27 cellular contexts compared by ENCODE assay signal in the genomic region with DNA sequence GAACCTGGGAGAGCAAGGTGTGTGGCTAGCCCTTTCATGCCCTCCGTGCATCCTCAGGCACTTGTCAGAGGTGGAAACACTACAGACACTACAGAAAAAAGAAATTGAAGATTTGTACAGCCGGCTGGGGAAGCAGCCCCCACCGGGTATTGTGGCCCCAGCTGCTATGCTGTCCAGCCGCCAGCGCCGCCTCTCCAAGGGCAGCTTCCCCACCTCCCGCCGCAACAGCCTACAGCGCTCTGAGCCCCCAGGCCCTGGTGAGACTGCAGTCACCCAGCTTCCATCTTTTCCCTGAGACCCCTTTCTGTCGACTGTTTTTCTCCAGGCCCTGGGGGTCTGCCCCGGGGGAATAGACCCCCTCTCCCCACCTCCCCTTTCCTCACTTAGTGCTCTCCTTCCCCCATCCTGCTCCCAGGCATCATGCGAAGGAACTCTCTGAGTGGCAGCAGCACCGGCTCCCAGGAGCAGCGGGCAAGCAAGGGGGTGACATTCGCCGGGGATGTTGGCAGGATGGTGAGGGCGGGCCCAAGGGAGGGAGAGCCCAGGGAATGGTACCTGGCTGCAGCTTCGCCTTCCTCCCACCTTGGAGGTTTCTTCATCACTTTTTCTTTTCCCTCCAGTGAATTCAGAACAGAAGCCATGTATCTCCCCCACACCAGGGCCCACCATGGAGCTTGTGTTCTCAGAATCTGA. TPM values are rescaled to one million over a fixed set of nuclear protein-coding genes. Genes with fewer than 3 reads are reported as not detected.
DNase-seq lines count a peak whose midpoint lies in the region; ATAC-seq, FAIRE-seq and TF ChIP-seq lines count a peak whose summit lies in the region.
"Had no signal": no experiment of that assay in that cellular context is flagged by ENCODE, and none has a peak within 500 bp of the region (broad histone marks: within the 10 kb centered on the region; RNA-seq: fewer than 3 reads in every experiment).

No MANE protein-coding gene starts in this region.

- H3K27me3 ChIP-seq in Loucy (ENCODE audit: insufficient read depth, low read length, poor library complexity, severe bottlenecking) (no peaks in the 10 kb centered on the region), colonic mucosa (no peaks in the 10 kb centered on the region)
- H3K27me3 ChIP-seq: gastroesophageal sphincter had no signal

- no peak for DNase-seq in A549 (ENCODE audit: low read depth in 1 of 2, low spot score in 1 of 2)
- no peak for DNase-seq in colonic mucosa
- DNase-seq in nephron progenitor cell: no peak
- DNase-seq in A172 (ENCODE audit: low spot score): no peak
- no peak for DNase-seq in NCI-H2107 treated with DMSO at 0.1 percent for 48 hours (lab: John Stamatoyannopoulos, UW; ENCODE audit: unreplicated experiment)
- no peak for DNase-seq in NCI-H1105 (lab: John Stamatoyannopoulos, UW)
- DNase-seq: activated B cell treated with CpG ODN at 0.5 μM for 24 hours; activated CD4-positive, alpha-beta memory T cell treated with anti-CD3 and anti-CD28 coated beads, Interleukin-2, amount 10 ng/mL, durations not matched to agents 7 days and 5 days; activated naive CD4-positive, alpha-beta T cell treated with anti-CD3 and anti-CD28 coated beads for 36 hours; anterior cingulate cortex; CD8-positive, alpha-beta T cell; cerebellar nuclear complex; effector CD4-positive, alpha-beta T cell; H7; kidney glomerular epithelial cell; NCI-H1417 treated with DMSO at 0.1 percent for 48 hours; NCI-H510A treated with DMSO at 0.1 percent for 48 hours; stimulated activated CD8-positive, alpha-beta memory T cell treated with anti-CD3 and anti-CD28 coated beads, Interleukin-4, amount 100 ng/mL, for 48 hours; T-helper 9 cell had no signal

- TF ChIP-seq RAD21 in A549 (conservative IDR thresholded peaks at IDR 0.05 in 1 of 2, IDR thresholded peaks at IDR 0.05 in 1 of 2): no peak

- H3K36me3 ChIP-seq in Loucy (ENCODE audit: insufficient read depth, low read length) (no peaks in the 10 kb centered on the region), colonic mucosa (no peaks in the 10 kb centered on the region)

- CTCF ChIA-PET in A549 (lab: Yijun Ruan, JAX): interaction anchor here (1.2 to 24.6 kb wide), 4 partner anchors 24 to 218 kb away, joined by 3 to 336 read pairs (median 4); a partner anchor contains a TSS

- no peak for ATAC-seq in A549
- ATAC-seq: CD8-positive, alpha-beta T cell; gastroesophageal sphincter had no signal

- no peak for TF ChIP-seq EP300 in A549 (IDR thresholded peaks at IDR 0.05)

- H3K9me2 ChIP-seq in Loucy (replicated peaks; ENCODE audit: low read depth, low read length): no peaks in the 10 kb centered on the region

- 93% methylated on average over 18 of the region's 18 CpGs for WGBS in A549 (ENCODE audit: missing lambda C conversion rate)

- no peaks in the 10 kb centered on the region for H4K20me1 ChIP-seq in Loucy (ENCODE audit: insufficient read depth, low read length, poor library complexity, severe bottlenecking)

- no peak overlapping the region for H3K27ac ChIP-seq in A549
- peak overlapping the region; percentile 74 for H3K27ac ChIP-seq in colonic mucosa
- H3K27ac ChIP-seq: gastroesophageal sphincter, HL-60, parathyroid adenoma had no signal

- no peak for TF ChIP-seq POLR2A in A549 (IDR thresholded peaks at IDR 0.05; ENCODE audit: low read length)

- H3K36me3 Mint-ChIP-seq in nephron progenitor cell (ENCODE audit: low read depth): peaks cover 36% of the 10 kb centered on the region

- H3K27ac Mint-ChIP-seq in nephron progenitor cell: peak overlapping the region; percentile 51
- H3K27ac Mint-ChIP-seq: activated B cell treated with CpG ODN at 0.5 μM for 24 hours; activated CD4-positive, alpha-beta memory T cell treated with anti-CD3 and anti-CD28 coated beads, Interleukin-2, amount 10 ng/mL, durations not matched to agents 7 days and 5 days; activated naive CD4-positive, alpha-beta T cell treated with anti-CD3 and anti-CD28 coated beads for 36 hours; CD8-positive, alpha-beta T cell had no signal

- peaks cover 5% of the 10 kb centered on the region for H3K9me3 Mint-ChIP-seq in nephron progenitor cell
- H3K9me3 Mint-ChIP-seq: activated B cell treated with CpG ODN at 0.5 μM for 24 hours; activated CD4-positive, alpha-beta memory T cell treated with anti-CD3 and anti-CD28 coated beads, Interleukin-2, amount 10 ng/mL, durations not matched to agents 7 days and 5 days; CD8-positive, alpha-beta T cell had no signal

- H3K9ac ChIP-seq in Loucy (ENCODE audit: low read depth, low read length, poor library complexity, severe bottlenecking) (peak overlapping the region; percentile 88), colonic mucosa (ENCODE audit: low read depth in 2 of 2, low read length in 2 of 2) (peak overlapping the region in 1 of 2 donors; percentile 99)
- H3K9ac ChIP-seq: parathyroid adenoma had no signal

- POLR2A ChIA-PET in A549 (lab: Yijun Ruan, JAX): interaction anchor here (1.8 kb wide), 1 partner anchor 23 kb away, joined by 6 read pairs; a partner anchor contains a TSS

- peaks cover 37% of the 10 kb centered on the region for H3K4me1 Mint-ChIP-seq in nephron progenitor cell

- H3K27me3 Mint-ChIP-seq in nephron progenitor cell (ENCODE audit: low read depth, poor library complexity): peaks cover 25% of the 10 kb centered on the region
- H3K27me3 Mint-ChIP-seq: activated B cell treated with CpG ODN at 0.5 μM for 24 hours had no signal

- no peak for TF ChIP-seq CTCF in A549 (IDR thresholded peaks at IDR 0.05)
- no peak for TF ChIP-seq CTCF in Loucy (conservative IDR thresholded peaks at IDR 0.05; ENCODE audit: low read length)
- TF ChIP-seq CTCF in colonic mucosa (IDR thresholded peaks at IDR 0.05): no peak
- no peak for TF ChIP-seq CTCF in nephron progenitor cell (IDR thresholded peaks at IDR 0.05)

- H2AFZ ChIP-seq in Loucy (ENCODE audit: low read length): no peak overlapping the region
- H2AFZ ChIP-seq: parathyroid adenoma had no signal

- peak overlapping the region; percentile 46 for H3K4me3 Mint-ChIP-seq in nephron progenitor cell
- H3K4me3 Mint-ChIP-seq: activated CD4-positive, alpha-beta memory T cell treated with anti-CD3 and anti-CD28 coated beads, Interleukin-2, amount 10 ng/mL, durations not matched to agents 7 days and 5 days; activated naive CD4-positive, alpha-beta T cell treated with anti-CD3 and anti-CD28 coated beads for 36 hours; CD8-positive, alpha-beta T cell had no signal

- peaks cover 18% of the 10 kb centered on the region for H3K4me1 ChIP-seq in A549
- peaks cover 12% of the 10 kb centered on the region for H3K4me1 ChIP-seq in Loucy (ENCODE audit: insufficient read depth, low read length, poor library complexity, severe bottlenecking)
- H3K4me1 ChIP-seq in colonic mucosa: peaks cover 8% of the 10 kb centered on the region

- H3K4me3 ChIP-seq in A549 (no peak overlapping the region), Loucy (ENCODE audit: low read length, poor library complexity, severe bottlenecking) (peak overlapping the region; percentile 88), colonic mucosa (no peak overlapping the region)
- H3K4me3 ChIP-seq: gastroesophageal sphincter had no signal

- H3K79me2 ChIP-seq in Loucy (ENCODE audit: insufficient read depth, low read length): peaks cover 20% of the 10 kb centered on the region
- H3K79me2 ChIP-seq: parathyroid adenoma had no signal

- H3F3A ChIP-seq in Loucy (ENCODE audit: low read depth): no peaks in the 10 kb centered on the region

- H3K4me2 ChIP-seq in A549 (peak overlapping the region; percentile 96; the same call in 1 of the 3 replicates), Loucy (ENCODE audit: low read depth, low read length, poor library complexity, severe bottlenecking) (peak overlapping the region; percentile 97)

- no peak for FAIRE-seq in A549 (lab: Jason Lieb, UNC)
- FAIRE-seq: G401.6, GM18507 had no signal

- H3K9me3 ChIP-seq in A549 (no peaks in the 10 kb centered on the region), Loucy (ENCODE audit: insufficient read depth, low read depth, low read length) (no peaks in the 10 kb centered on the region), colonic mucosa (no peaks in the 10 kb centered on the region)
- H3K9me3 ChIP-seq: gastroesophageal sphincter had no signal

- intact Hi-C loops in colonic mucosa (cut with DNase I): no loop called here

RNA-seq across cellular contexts. Expression of a gene that starts 2.3 kb away (rescaled TPM):
- polyA plus RNA-seq in A549 (2011; rRNA removed) (126 and 170 TPM in 2 replicates), A549 (2017; fragmentation: RNase III; extraction: RNeasy Plus Mini Kit Qiagen cat#74134 plus additional on column Dnase treatment) (127 to 131 TPM (median 130 TPM) in 3 replicates)
- 183 and 191 TPM in 2 replicates for polyA plus RNA-seq in A549 (2012; cell fraction: cytosol; rRNA removed)
- 85.4 and 99.0 TPM in 2 replicates for polyA plus RNA-seq in A549 (2012; cell fraction: nucleus; rRNA removed)
- 76.1 and 85.5 TPM in 2 replicates for polyA minus RNA-seq in A549 (2011; rRNA and poly(A)+ RNA removed)
- total RNA-seq in colonic mucosa: 100 to 1,000 TPM; 167 to 219 TPM
- 112 and 122 TPM in 2 replicates for total RNA-seq in A172 (2014; rRNA removed; shearing (Covaris generic))

RNA-seq across cellular contexts. Expression of a gene that starts 2.4 kb away (rescaled TPM):
- 0.06 and 0.07 TPM in 2 replicates for polyA plus RNA-seq in A549 (2011; rRNA removed)
- polyA plus RNA-seq in A549 (2012; cell fraction: cytosol; rRNA removed): 0.04 TPM in 2 replicates
- not detected in 2 replicates for polyA plus RNA-seq in A549 (2012; cell fraction: nucleus; rRNA removed)
- polyA plus RNA-seq in A549 (2017; fragmentation: RNase III; extraction: RNeasy Plus Mini Kit Qiagen cat#74134 plus additional on column Dnase treatment): 0.10 to 0.47 TPM (median 0.17 TPM) in 3 replicates
- polyA minus RNA-seq in A549 (2011; rRNA and poly(A)+ RNA removed): not detected in 2 replicates
- under 1 TPM in 1 of 2 donors, not detected in 1; 0.61 TPM for total RNA-seq in colonic mucosa
- total RNA-seq in A172 (2014; rRNA removed; shearing (Covaris generic)): 0.03 and 0.29 TPM in 2 replicates
- total RNA-seq: activated B cell treated with CpG ODN at 0.5 μM for 24 hours; activated CD4-positive, alpha-beta memory T cell treated with anti-CD3 and anti-CD28 coated beads, Interleukin-2, amount 10 ng/mL, durations not matched to agents 7 days and 5 days; activated naive CD4-positive, alpha-beta T cell treated with anti-CD3 and anti-CD28 coated beads for 36 hours; CD8-positive, alpha-beta T cell; myocyte had no signal

RNA-seq across cellular contexts. Expression of a gene that starts 15.8 kb away (rescaled TPM):
- polyA plus RNA-seq in A549 (2011; rRNA removed) (1.1 and 1.6 TPM in 2 replicates), A549 (2017; fragmentation: RNase III; extraction: RNeasy Plus Mini Kit Qiagen cat#74134 plus additional on column Dnase treatment) (1.3 to 1.5 TPM (median 1.5 TPM) in 3 replicates)
- 1.2 TPM in 2 replicates for polyA plus RNA-seq in A549 (2012; cell fraction: cytosol; rRNA removed)
- polyA plus RNA-seq in A549 (2012; cell fraction: nucleus; rRNA removed): 8.6 and 9.8 TPM in 2 replicates
- 1.3 and 1.4 TPM in 2 replicates for polyA minus RNA-seq in A549 (2011; rRNA and poly(A)+ RNA removed)
- total RNA-seq in colonic mucosa: 10 to 100 TPM; 32.6 to 54.6 TPM
- 0.34 and 0.50 TPM in 2 replicates for total RNA-seq in A172 (2014; rRNA removed; shearing (Covaris generic))
- total RNA-seq: myocyte, ureter had no signal

RNA-seq across cellular contexts. Expression of a gene that starts 23.0 kb away (rescaled TPM):
- polyA plus RNA-seq in A549 (2011; rRNA removed) (143 and 173 TPM in 2 replicates), A549 (2017; fragmentation: RNase III; extraction: RNeasy Plus Mini Kit Qiagen cat#74134 plus additional on column Dnase treatment) (118 to 132 TPM (median 119 TPM) in 3 replicates)
- 154 and 190 TPM in 2 replicates for polyA plus RNA-seq in A549 (2012; cell fraction: cytosol; rRNA removed)
- polyA plus RNA-seq in A549 (2012; cell fraction: nucleus; rRNA removed): 126 and 138 TPM in 2 replicates
- 99.5 and 105 TPM in 2 replicates for polyA minus RNA-seq in A549 (2011; rRNA and poly(A)+ RNA removed)
- total RNA-seq in colonic mucosa: 100 to 1,000 TPM in 1 of 2 donors, 10 to 100 TPM in 1; 86.9 to 105 TPM
- total RNA-seq in A172 (2014; rRNA removed; shearing (Covaris generic)): 174 and 181 TPM in 2 replicates

RNA-seq across cellular contexts. Expression of a gene that starts 27.9 kb away (rescaled TPM):
- polyA plus RNA-seq in A549 (2011; rRNA removed): 125 and 138 TPM in 2 replicates
- polyA plus RNA-seq in A549 (2012; cell fraction: cytosol; rRNA removed): 65.3 and 75.2 TPM in 2 replicates
- polyA plus RNA-seq in A549 (2012; cell fraction: nucleus; rRNA removed): 34.2 and 46.6 TPM in 2 replicates
- 98.9 to 103 TPM (median 99.8 TPM) in 3 replicates for polyA plus RNA-seq in A549 (2017; fragmentation: RNase III; extraction: RNeasy Plus Mini Kit Qiagen cat#74134 plus additional on column Dnase treatment)
- 53.0 and 74.3 TPM in 2 replicates for polyA minus RNA-seq in A549 (2011; rRNA and poly(A)+ RNA removed)
- total RNA-seq in colonic mucosa: 100 to 1,000 TPM; 118 to 145 TPM
- 113 and 134 TPM in 2 replicates for total RNA-seq in A172 (2014; rRNA removed; shearing (Covaris generic))

Comparison
In these comparisons a context has a peak if more than half of its experiments do, and no peak if none do; other contexts are left out.
1. RNA of a gene that starts 15.8 kb away (total RNA-seq): 32.6 to 54.6 TPM in colonic mucosa; 0.34 to 0.50 TPM in A172; every median in the first group is over 10 times any median in the second.